ENCODE assay signal across 2 cellular contexts in genomic region chr3:105424412-105425152, GRCh38.
TF ChIP-seq lines count a peak whose summit lies in the region.

No MANE protein-coding gene starts in this region.

TF ChIP-seq in IMR-90, 13 proteins besides CTCF, POLR2A, EP300 and RAD21:
- TF ChIP-seq MXI1 (IDR thresholded peaks at IDR 0.05; ENCODE audit: borderline replicate concordance, low read depth, low read length) = no peak
- peak; percentile 52 for TF ChIP-seq MAFK (IDR thresholded peaks at IDR 0.05; ENCODE audit: low read depth, low read length)

TF ChIP-seq in GM12878, 131 proteins besides CTCF, POLR2A, EP300 and RAD21:
- no peak for TF ChIP-seq MEF2B (IDR thresholded peaks at IDR 0.05; ENCODE audit: partially characterized antibody, poor library complexity, severe bottlenecking)
- TF ChIP-seq SKIL (IDR thresholded peaks at IDR 0.05; ENCODE audit: low read depth, poor library complexity, severe bottlenecking) = no peak
- no peak for TF ChIP-seq TCF3 (IDR thresholded peaks at IDR 0.05; ENCODE audit: borderline replicate concordance, insufficient read depth, low read depth, low read length)
- TF ChIP-seq NRF1 (conservative IDR thresholded peaks at IDR 0.05; ENCODE audit: low read depth, low read length) = no peak
- no peak for TF ChIP-seq EGR1 (IDR thresholded peaks at IDR 0.05; ENCODE audit: borderline replicate concordance in 1 of 2, low read depth in 2 of 2, low read length in 2 of 2)
- TF ChIP-seq CUX1 (IDR thresholded peaks at IDR 0.05; ENCODE audit: insufficient replicate concordance, low read depth, low read length) = no peak
- TF ChIP-seq IRF5 (IDR thresholded peaks at IDR 0.05; ENCODE audit: borderline replicate concordance) = no peak
